27 cellular contexts compared by ENCODE assay signal in genomic region chr7:37971491-37971890, GRCh38. TPM values are rescaled to one million over a fixed set of nuclear protein-coding genes. Genes with fewer than 3 reads are reported as not detected.
DNase-seq lines count a peak whose midpoint lies in the region; ATAC-seq and TF ChIP-seq lines count a peak whose summit lies in the region.
"Had no signal": no experiment of that assay in that cellular context is flagged by ENCODE, and none has a peak within 500 bp of the region (broad histone marks: within the 10 kb centered on the region; RNA-seq: fewer than 3 reads in every experiment).

No MANE protein-coding gene starts in this region.

- no peak for TF ChIP-seq CTCF in fibroblast of mammary gland (conservative IDR thresholded peaks at IDR 0.05; ENCODE audit: control insufficient read depth, insufficient read depth, low read depth, low read length)

- CTCF ChIA-PET in activated CD8-positive, alpha-beta memory T cell treated with anti-CD3 and anti-CD28 coated beads, Interleukin-2, amount 10 ng/mL, durations not matched to agents 7 days and 5 days (lab: Charles Lee): no interaction called here

- DNase-seq in M059J (ENCODE audit: low read depth) (peak; percentile 22), fibroblast of mammary gland (ENCODE audit: low read depth) (peak; percentile 87), renal cortical epithelial cell (ENCODE audit: low read depth) (peak; percentile 57), NCI-H774 (lab: John Stamatoyannopoulos, UW) (no peak)
- DNase-seq in activated CD8-positive, alpha-beta memory T cell treated with anti-CD3 and anti-CD28 coated beads, Interleukin-2, amount 10 ng/mL, durations not matched to agents 7 days and 5 days: no peak
- DNase-seq: CD4-positive, alpha-beta T cell; DMS53; H9; HFFc6; NCI-H1092; NCI-H1436; NCI-H187; NCI-H2081 treated with DMSO at 0.1 percent for 48 hours; NCI-H2171; NCI-H345; NCI-H524; NCI-H748 treated with DMSO at 0.1 percent for 48 hours; NK-92 treated with Interleukin-12 subunit alpha and Interleukin-12 subunit beta, amount 100 ng/mL, for 24 hours; PC-3; SK-N-SH; SW 1271 had no signal

- H3K36me3 Mint-ChIP-seq in activated CD8-positive, alpha-beta memory T cell treated with anti-CD3 and anti-CD28 coated beads, Interleukin-2, amount 10 ng/mL, durations not matched to agents 7 days and 5 days: no peaks in the 10 kb centered on the region
- H3K36me3 Mint-ChIP-seq: IgD-negative memory B cell had no signal

- ATAC-seq in activated CD8-positive, alpha-beta memory T cell treated with anti-CD3 and anti-CD28 coated beads, Interleukin-2, amount 10 ng/mL, durations not matched to agents 7 days and 5 days: no peak
- ATAC-seq in GM18909 (IDR thresholded peaks at IDR 0.05; ENCODE audit: poor library complexity, unreplicated experiment) (no peak), HG03571 (IDR thresholded peaks at IDR 0.05; ENCODE audit: unreplicated experiment) (no peak)
- ATAC-seq: GM23338, PC-3 had no signal

- H3K27ac Mint-ChIP-seq in activated CD8-positive, alpha-beta memory T cell treated with anti-CD3 and anti-CD28 coated beads, Interleukin-2, amount 10 ng/mL, durations not matched to agents 7 days and 5 days: no peak overlapping the region
- H3K27ac Mint-ChIP-seq: CD4-positive, alpha-beta T cell; GM23338; H9; HFFc6; IgD-negative memory B cell had no signal

- peaks cover 2% of the 10 kb centered on the region for H3K4me1 Mint-ChIP-seq in activated CD8-positive, alpha-beta memory T cell treated with anti-CD3 and anti-CD28 coated beads, Interleukin-2, amount 10 ng/mL, durations not matched to agents 7 days and 5 days
- H3K4me1 Mint-ChIP-seq: H9, IgD-negative memory B cell had no signal

- no peak overlapping the region for H3K4me3 ChIP-seq in fibroblast of mammary gland (ENCODE audit: control insufficient read depth, low read depth, low read length)
- H3K4me3 ChIP-seq: BLaER1, GM23338 had no signal

- no peak overlapping the region for H3K4me3 Mint-ChIP-seq in activated CD8-positive, alpha-beta memory T cell treated with anti-CD3 and anti-CD28 coated beads, Interleukin-2, amount 10 ng/mL, durations not matched to agents 7 days and 5 days
- H3K4me3 Mint-ChIP-seq: CD4-positive, alpha-beta T cell; GM23338; H9; HFFc6; IgD-negative memory B cell had no signal

- H3K9me3 Mint-ChIP-seq in activated CD8-positive, alpha-beta memory T cell treated with anti-CD3 and anti-CD28 coated beads, Interleukin-2, amount 10 ng/mL, durations not matched to agents 7 days and 5 days (ENCODE audit: low read depth): no peaks in the 10 kb centered on the region
- H3K9me3 Mint-ChIP-seq: CD4-positive, alpha-beta T cell; GM23338; H9; IgD-negative memory B cell had no signal

- H3K27me3 Mint-ChIP-seq in activated CD8-positive, alpha-beta memory T cell treated with anti-CD3 and anti-CD28 coated beads, Interleukin-2, amount 10 ng/mL, durations not matched to agents 7 days and 5 days: peaks cover 13% of the 10 kb centered on the region

RNA-seq across cellular contexts. Expression of gene EPDR1, which starts 51.1 kb away (rescaled TPM):
- 66.3 and 73.0 TPM in 2 replicates for total RNA-seq in M059J (2014; rRNA removed; shearing (Covaris generic))
- total RNA-seq in renal cortical epithelial cell: 83.4 and 90.1 TPM in 2 replicates
- 1 to 10 TPM in 1 of 2 experiments, under 1 TPM in 1; 0.93 to 1.1 TPM for total RNA-seq in activated CD8-positive, alpha-beta memory T cell treated with anti-CD3 and anti-CD28 coated beads, Interleukin-2, amount 10 ng/mL, durations not matched to agents 7 days and 5 days
- total RNA-seq: CD4-positive, alpha-beta T cell; HFFc6 had no signal

RNA-seq across cellular contexts. Expression of gene SFRP4, which starts 54.9 kb away (rescaled TPM):
- total RNA-seq in M059J (2014; rRNA removed; shearing (Covaris generic)): 0.27 and 0.86 TPM in 2 replicates
- total RNA-seq in renal cortical epithelial cell: 1.0 and 2.4 TPM in 2 replicates
- not detected for total RNA-seq in activated CD8-positive, alpha-beta memory T cell treated with anti-CD3 and anti-CD28 coated beads, Interleukin-2, amount 10 ng/mL, durations not matched to agents 7 days and 5 days
- total RNA-seq: A673; CD4-positive, alpha-beta T cell; GM23338; H9; HFFc6; PC-3 had no signal

Comparison
In these comparisons a context has a peak if more than half of its experiments do, and no peak if none do; other contexts are left out.
1. DNase-seq: peak in M059J (single experiment), fibroblast of mammary gland (single experiment) and renal cortical epithelial cell (single experiment); none in activated CD8-positive, alpha-beta memory T cell treated with anti-CD3 and anti-CD28 coated beads, Interleukin-2, amount 10 ng/mL, durations not matched to agents 7 days and 5 days (single experiment) and NCI-H774 (single experiment).
2. RNA of gene EPDR1, which starts 51.1 kb away (total RNA-seq): 83.4 to 90.1 TPM in renal cortical epithelial cell and 66.3 to 73.0 TPM in M059J; 0.93 to 1.1 TPM in activated CD8-positive, alpha-beta memory T cell treated with anti-CD3 and anti-CD28 coated beads, Interleukin-2, amount 10 ng/mL, durations not matched to agents 7 days and 5 days; every median in the first group is over 10 times any median in the second.